2 cellular contexts compared by ENCODE assay signal in the genomic region with DNA sequence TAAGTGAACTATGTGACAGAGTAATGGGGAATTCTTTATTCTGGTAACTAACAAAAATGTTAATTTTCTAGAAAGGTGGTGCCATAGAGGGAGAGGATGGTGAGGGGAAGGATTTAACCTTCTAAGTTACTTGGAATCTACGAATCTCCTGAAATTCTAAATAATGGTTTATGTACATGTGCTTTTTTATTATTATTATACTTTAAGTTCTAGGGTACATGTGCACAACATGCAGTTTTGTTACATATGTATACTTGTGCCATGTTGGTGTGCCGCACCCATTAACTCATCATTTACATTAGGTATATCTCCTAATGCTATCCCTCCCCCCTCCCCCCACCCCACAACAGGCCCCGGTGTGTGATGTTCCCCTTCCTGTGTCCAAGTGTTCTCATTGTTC.
DNase-seq lines count a peak whose midpoint lies in the region; ATAC-seq, FAIRE-seq and TF ChIP-seq lines count a peak whose summit lies in the region.
"Not testable (repeated sequence)": the region's sequence is repeated elsewhere in the genome, so short reads cannot be mapped to it uniquely, and the experiment has no call there.

No MANE protein-coding gene starts in this region.

- H4K91ac ChIP-seq in IMR-90 (ENCODE audit: insufficient read depth, low read depth, low read length): not testable (repeated sequence)

- not testable (repeated sequence) for H2BK120ac ChIP-seq in IMR-90 (ENCODE audit: low read depth, low read length)

- TF ChIP-seq POLR2A in IMR-90 (IDR thresholded peaks at IDR 0.05; ENCODE audit: low read depth, low read length); HepG2 (IDR thresholded peaks at IDR 0.05; ENCODE audit: insufficient read depth in 1 of 2, low read depth in 2 of 2, low read length in 2 of 2): not testable (repeated sequence)

- ATAC-seq in IMR-90 (ENCODE audit: low read depth); HepG2: not testable (repeated sequence)

- BruUV-seq in IMR-90 (replicated peaks; lab: Mats Ljungman, UMichigan); HepG2 (replicated peaks; lab: Mats Ljungman, UMichigan): not testable (repeated sequence)

- not testable (repeated sequence) for H3K9me3 ChIP-seq in IMR-90 (ENCODE audit: control insufficient read depth, insufficient read depth, low read length); HepG2 (ENCODE audit: low read length)

- not testable (repeated sequence) for H3K4me2 ChIP-seq in IMR-90 (ENCODE audit: low read depth, low read length); HepG2 (ENCODE audit: low read depth, low read length)

- 0 out of 3 replicates have a peak overlapping the region, but pooled peaks have one; percentile 29 for H2BK15ac ChIP-seq in IMR-90 (ENCODE audit: low read depth, low read length)

- not testable (repeated sequence) for H3K36me3 ChIP-seq in IMR-90 (ENCODE audit: control insufficient read depth, insufficient read depth, low read length); HepG2 (replicated peaks in 1 of 2; ENCODE audit: control insufficient read depth in 1 of 2, insufficient read depth in 2 of 2, low read length in 2 of 2)

- CTCF ChIA-PET in IMR-90 (lab: Yijun Ruan, JAX); HepG2 (lab: Yijun Ruan, JAX; ENCODE audit: low intra/inter-chr PET ratio, low total read pairs): not testable (repeated sequence)

- H4K20me1 ChIP-seq in IMR-90 (ENCODE audit: insufficient read depth, low read length); HepG2 (ENCODE audit: insufficient read depth, low read length): not testable (repeated sequence)

- POLR2A ChIA-PET in IMR-90 (lab: Charles Lee; ENCODE audit: unreplicated experiment); HepG2 (lab: Yijun Ruan, JAX): not testable (repeated sequence)

- not testable (repeated sequence) for H3K14ac ChIP-seq in IMR-90 (replicated peaks; ENCODE audit: low read depth, low read length)

- H3K4ac ChIP-seq in IMR-90 (ENCODE audit: low read depth, low read length): not testable (repeated sequence)

- H3K9me1 ChIP-seq in IMR-90 (ENCODE audit: insufficient read depth, low read length): not testable (repeated sequence)

- H3K27ac ChIP-seq in IMR-90 (ENCODE audit: insufficient read depth, low read length); HepG2 (ENCODE audit: extremely low read length, insufficient read depth, low read length): not testable (repeated sequence)

- H3K4me3 ChIP-seq in IMR-90 (ENCODE audit: insufficient read depth, low read depth, low read length); HepG2 (replicated peaks in 1 of 3; ENCODE audit: insufficient read depth in 1 of 3, low read depth in 2 of 3, low read length in 3 of 3): not testable (repeated sequence)

- not testable (repeated sequence) for H3K79me1 ChIP-seq in IMR-90 (ENCODE audit: low read depth in 1 of 2, low read length in 2 of 2)

- not testable (repeated sequence) for H2AFZ ChIP-seq in IMR-90 (replicated peaks; ENCODE audit: low read length, poor library complexity); HepG2 (ENCODE audit: low read length)

- H4K8ac ChIP-seq in IMR-90 (ENCODE audit: low read depth in 2 of 2, low read length in 2 of 2): not testable (repeated sequence)

- H2BK20ac ChIP-seq in IMR-90 (ENCODE audit: low read depth, low read length): not testable (repeated sequence)

- not testable (repeated sequence) for H4K5ac ChIP-seq in IMR-90 (ENCODE audit: low read depth, low read length)

- not testable (repeated sequence) for H2AK5ac ChIP-seq in IMR-90 (ENCODE audit: low read depth, low read length)

- not testable (repeated sequence) for H3K4me1 ChIP-seq in IMR-90 (ENCODE audit: control insufficient read depth, insufficient read depth, low read length); HepG2 (ENCODE audit: insufficient read depth, low read length)

- not testable (repeated sequence) for TF ChIP-seq CTCF in IMR-90 (conservative IDR thresholded peaks at IDR 0.05; ENCODE audit: low read depth, low read length); HepG2 (CRISPR knock-in tag; IDR thresholded peaks at IDR 0.05)

- TF ChIP-seq RAD21 in IMR-90 (IDR thresholded peaks at IDR 0.05; ENCODE audit: low read length); HepG2 (CRISPR knock-in tag; IDR thresholded peaks at IDR 0.05): not testable (repeated sequence)

- H2BK5ac ChIP-seq in IMR-90 (ENCODE audit: low read depth, low read length, poor library complexity, severe bottlenecking): peak overlapping the region; percentile 74

- H3K23ac ChIP-seq in IMR-90 (ENCODE audit: low read depth, low read length): not testable (repeated sequence)

- H3K79me2 ChIP-seq in HepG2 (ENCODE audit: insufficient read depth, low read length): not testable (repeated sequence)

- in situ Hi-C loops in IMR-90 (cut with MboI; ENCODE audit: low sequenced_read_pairs); HepG2 (cut with HindIII; ENCODE audit: extremely low pct_ligation_motif_present, low pct_unique_long_range_greater_than_20kb): not testable (repeated sequence)

- intact Hi-C loops in IMR-90 (cut with micrococcal nuclease); HepG2 (cut with micrococcal nuclease; ENCODE audit: unreplicated experiment): not testable (repeated sequence)

- not testable (repeated sequence) for FAIRE-seq in HepG2 (lab: Jason Lieb, UNC)

- not testable (repeated sequence) for H3K56ac ChIP-seq in IMR-90 (ENCODE audit: extremely low read depth, insufficient read depth, low read length)

- dilution Hi-C loops in IMR-90 (cut with HindIII; ENCODE audit: low sequenced_read_pairs, unreplicated experiment): not testable (repeated sequence)

- not testable (repeated sequence) for TF ChIP-seq EP300 in HepG2 (IDR thresholded peaks at IDR 0.05; ENCODE audit: low read depth in 2 of 2, low read length in 2 of 2); HepG2 (CRISPR knock-in tag; IDR thresholded peaks at IDR 0.05; ENCODE audit: borderline replicate concordance)

- not testable (repeated sequence) for H3K27me3 ChIP-seq in IMR-90 (ENCODE audit: control insufficient read depth, insufficient read depth, low read length); HepG2 (ENCODE audit: control insufficient read depth in 1 of 2, insufficient read depth in 2 of 2, low read length in 2 of 2)

- not testable (repeated sequence) for DNase-seq in IMR-90; HepG2 (ENCODE audit: low spot score)

- not testable (repeated sequence) for H3K9ac ChIP-seq in IMR-90 (ENCODE audit: low read depth, low read length); HepG2 (ENCODE audit: insufficient read depth, low read depth, low read length)

- H3K18ac ChIP-seq in IMR-90 (ENCODE audit: low read depth, low read length): not testable (repeated sequence)

- WGBS in IMR-90 (ENCODE audit: extremely low coverage in 2 of 2, insufficient read length in 1 of 2), 2 experiments: no CpG with 5 or more reads among the region's 3 CpGs
- 37% methylated on average over 3 of the region's 3 CpGs for WGBS in HepG2 (ENCODE audit: low lambda C conversion rate)

- H2AK9ac ChIP-seq in IMR-90 (replicated peaks; ENCODE audit: low read depth, low read length, poor library complexity): not testable (repeated sequence)

TF ChIP-seq in HepG2, 621 proteins besides CTCF, POLR2A, EP300 and RAD21:
- TF ChIP-seq, protein P1, sequence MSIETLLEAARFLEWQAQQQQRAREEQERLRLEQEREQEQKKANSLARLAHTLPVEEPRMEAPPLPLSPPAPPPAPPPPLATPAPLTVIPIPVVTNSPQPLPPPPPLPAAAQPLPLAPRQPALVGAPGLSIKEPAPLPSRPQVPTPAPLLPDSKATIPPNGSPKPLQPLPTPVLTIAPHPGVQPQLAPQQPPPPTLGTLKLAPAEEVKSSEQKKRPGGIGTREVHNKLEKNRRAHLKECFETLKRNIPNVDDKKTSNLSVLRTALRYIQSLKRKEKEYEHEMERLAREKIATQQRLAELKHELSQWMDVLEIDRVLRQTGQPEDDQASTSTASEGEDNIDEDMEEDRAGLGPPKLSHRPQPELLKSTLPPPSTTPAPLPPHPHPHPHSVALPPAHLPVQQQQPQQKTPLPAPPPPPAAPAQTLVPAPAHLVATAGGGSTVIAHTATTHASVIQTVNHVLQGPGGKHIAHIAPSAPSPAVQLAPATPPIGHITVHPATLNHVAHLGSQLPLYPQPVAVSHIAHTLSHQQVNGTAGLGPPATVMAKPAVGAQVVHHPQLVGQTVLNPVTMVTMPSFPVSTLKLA (IDR thresholded peaks at IDR 0.05): peak; percentile 96
